37 cellular contexts compared by ENCODE assay signal in genomic region chr3:155029941-155030340, GRCh38. TPM values are rescaled to one million over a fixed set of nuclear protein-coding genes. Genes with fewer than 3 reads are reported as not detected.
"Had no signal": no experiment of that assay in that cellular context is flagged by ENCODE, and none has a peak within 500 bp of the region (broad histone marks: within the 10 kb centered on the region; RNA-seq: fewer than 3 reads in every experiment).

No MANE protein-coding gene starts in this region.

- H3K27me3 Mint-ChIP-seq: activated CD4-positive, alpha-beta memory T cell treated with anti-CD3 and anti-CD28 coated beads for 36 hours; activated CD4-positive, alpha-beta T cell treated with anti-CD3 and anti-CD28 coated beads for 36 hours; activated CD4-positive, alpha-beta T cell treated with anti-CD3 and anti-CD28 coated beads, Interleukin-2, amount 10 ng/mL, durations not matched to agents 24 days and 14 days; activated CD8-positive, alpha-beta memory T cell treated with anti-CD3 and anti-CD28 coated beads, Interleukin-2, amount 10 ng/mL, durations not matched to agents 7 days and 5 days; activated naive CD4-positive, alpha-beta T cell treated with anti-CD3 and anti-CD28 coated beads, Interleukin-2, amount 50 U/mL, for 24 hours; activated naive CD8-positive, alpha-beta T cell treated with anti-CD3 and anti-CD28 coated beads for 36 hours; activated naive CD8-positive, alpha-beta T cell treated with anti-CD3 and anti-CD28 coated beads, Interleukin-2, amount 50 U/mL, for 24 hours; brain; dendritic cell treated with granulocyte-macrophage colony-stimulating factor and Interleukin-4, amounts not matched to agents 40 ng/mL and 50 ng/mL, for 4 days; effector memory CD8-positive, alpha-beta T cell; T-helper 17 cell had no signal

- H3K9me3 Mint-ChIP-seq: activated CD4-positive, alpha-beta T cell treated with anti-CD3 and anti-CD28 coated beads, Interleukin-2, amount 10 ng/mL, durations not matched to agents 24 days and 14 days; activated T-helper 1 cell treated with anti-CD3 and anti-CD28 coated beads, Interleukin-12 subunit alpha, Interleukin-12 subunit beta, Interleukin-2, Interleukin-4 antibody, amounts not matched to agents 30 ng/mL and 10 ng/mL and 1 ng/mL, durations not matched to agents 14 hours and 24 hours and 36 hours; activated T-helper 2 cell treated with anti-CD3 and anti-CD28 coated beads, Interferon-gamma antibody, Interleukin-2, Interleukin-4, amounts not matched to agents 10 μg/mL and 5 μg/mL and 100 μg/mL, durations not matched to agents 14 hours and 24 hours and 36 hours; dendritic cell treated with granulocyte-macrophage colony-stimulating factor and Interleukin-4, amounts not matched to agents 40 ng/mL and 50 ng/mL, for 4 days had no signal

- H3K36me3 Mint-ChIP-seq: activated CD4-positive, alpha-beta memory T cell treated with anti-CD3 and anti-CD28 coated beads for 36 hours; activated CD8-positive, alpha-beta memory T cell treated with anti-CD3 and anti-CD28 coated beads, Interleukin-2, amount 10 ng/mL, durations not matched to agents 7 days and 5 days; activated naive CD4-positive, alpha-beta T cell treated with anti-CD3 and anti-CD28 coated beads, Interleukin-2, amount 50 U/mL, for 24 hours; activated naive CD8-positive, alpha-beta T cell treated with anti-CD3 and anti-CD28 coated beads for 36 hours; brain had no signal

- H3K4me1 ChIP-seq: ascending aorta, breast epithelium, esophagus muscularis mucosa, foreskin keratinocyte, gastrocnemius medialis had no signal

- H3K4me1 Mint-ChIP-seq: activated CD4-positive, alpha-beta T cell treated with anti-CD3 and anti-CD28 coated beads for 36 hours; activated CD4-positive, alpha-beta T cell treated with anti-CD3 and anti-CD28 coated beads, Interleukin-2, amount 10 ng/mL, durations not matched to agents 24 days and 14 days; activated CD8-positive, alpha-beta memory T cell treated with anti-CD3 and anti-CD28 coated beads, Interleukin-2, amount 10 ng/mL, durations not matched to agents 7 days and 5 days; activated naive CD4-positive, alpha-beta T cell treated with anti-CD3 and anti-CD28 coated beads, Interleukin-2, amount 50 U/mL, for 24 hours; activated naive CD8-positive, alpha-beta T cell treated with anti-CD3 and anti-CD28 coated beads for 36 hours; activated naive CD8-positive, alpha-beta T cell treated with anti-CD3 and anti-CD28 coated beads, Interleukin-2, amount 50 U/mL, for 24 hours; brain; T-helper 17 cell had no signal

- H3K27me3 ChIP-seq: ascending aorta, breast epithelium, cardiac muscle cell, esophagus muscularis mucosa, foreskin keratinocyte, gastrocnemius medialis, heart left ventricle had no signal

- ATAC-seq: activated CD4-positive, alpha-beta T cell treated with anti-CD3 and anti-CD28 coated beads for 36 hours; activated CD8-positive, alpha-beta memory T cell treated with anti-CD3 and anti-CD28 coated beads, Interleukin-2, amount 10 ng/mL, durations not matched to agents 7 days and 5 days; activated CD8-positive, alpha-beta T cell treated with anti-CD3 and anti-CD28 coated beads, Interleukin-2, amount 10 ng/mL, durations not matched to agents 7 days and 5 days; activated naive CD8-positive, alpha-beta T cell treated with anti-CD3 and anti-CD28 coated beads, Interleukin-2, amount 50 U/mL, for 24 hours; effector memory CD8-positive, alpha-beta T cell; foreskin keratinocyte; gastrocnemius medialis; heart left ventricle; T-helper 17 cell had no signal

- H3K9me3 ChIP-seq: breast epithelium, esophagus muscularis mucosa, gastrocnemius medialis had no signal

- H3K4me3 Mint-ChIP-seq: activated CD4-positive, alpha-beta memory T cell treated with anti-CD3 and anti-CD28 coated beads for 36 hours; activated CD4-positive, alpha-beta T cell treated with anti-CD3 and anti-CD28 coated beads for 36 hours; activated CD4-positive, alpha-beta T cell treated with anti-CD3 and anti-CD28 coated beads, Interleukin-2, amount 10 ng/mL, durations not matched to agents 24 days and 14 days; activated CD8-positive, alpha-beta memory T cell treated with anti-CD3 and anti-CD28 coated beads, Interleukin-2, amount 10 ng/mL, durations not matched to agents 7 days and 5 days; activated CD8-positive, alpha-beta T cell treated with anti-CD3 and anti-CD28 coated beads, Interleukin-2, amount 10 ng/mL, durations not matched to agents 7 days and 5 days; activated naive CD4-positive, alpha-beta T cell treated with anti-CD3 and anti-CD28 coated beads for 36 hours; activated naive CD4-positive, alpha-beta T cell treated with anti-CD3 and anti-CD28 coated beads, Interleukin-2, amount 50 U/mL, for 24 hours; activated naive CD8-positive, alpha-beta T cell treated with anti-CD3 and anti-CD28 coated beads for 36 hours; activated naive CD8-positive, alpha-beta T cell treated with anti-CD3 and anti-CD28 coated beads, Interleukin-2, amount 50 U/mL, for 24 hours; activated T-helper 1 cell treated with anti-CD3 and anti-CD28 coated beads, Interleukin-12 subunit alpha, Interleukin-12 subunit beta, Interleukin-2, Interleukin-4 antibody, amounts not matched to agents 30 ng/mL and 10 ng/mL and 1 ng/mL, durations not matched to agents 14 hours and 24 hours and 36 hours; brain; dendritic cell treated with granulocyte-macrophage colony-stimulating factor and Interleukin-4, amounts not matched to agents 40 ng/mL and 50 ng/mL, for 4 days; effector memory CD8-positive, alpha-beta T cell; T-helper 17 cell; T-helper 2 cell treated with Interferon-gamma antibody and Interleukin-4, amounts not matched to agents 5 μg/mL and 100 μg/mL, for 36 hours had no signal

- H3K27ac Mint-ChIP-seq: activated CD4-positive, alpha-beta memory T cell treated with anti-CD3 and anti-CD28 coated beads for 36 hours; activated CD4-positive, alpha-beta T cell treated with anti-CD3 and anti-CD28 coated beads for 36 hours; activated CD4-positive, alpha-beta T cell treated with anti-CD3 and anti-CD28 coated beads, Interleukin-2, amount 10 ng/mL, durations not matched to agents 24 days and 14 days; activated CD8-positive, alpha-beta memory T cell treated with anti-CD3 and anti-CD28 coated beads, Interleukin-2, amount 10 ng/mL, durations not matched to agents 7 days and 5 days; activated CD8-positive, alpha-beta T cell treated with anti-CD3 and anti-CD28 coated beads, Interleukin-2, amount 10 ng/mL, durations not matched to agents 7 days and 5 days; activated naive CD4-positive, alpha-beta T cell treated with anti-CD3 and anti-CD28 coated beads for 36 hours; activated naive CD4-positive, alpha-beta T cell treated with anti-CD3 and anti-CD28 coated beads, Interleukin-2, amount 50 U/mL, for 24 hours; activated naive CD8-positive, alpha-beta T cell treated with anti-CD3 and anti-CD28 coated beads for 36 hours; activated naive CD8-positive, alpha-beta T cell treated with anti-CD3 and anti-CD28 coated beads, Interleukin-2, amount 50 U/mL, for 24 hours; activated T-helper 1 cell treated with anti-CD3 and anti-CD28 coated beads, Interleukin-12 subunit alpha, Interleukin-12 subunit beta, Interleukin-2, Interleukin-4 antibody, amounts not matched to agents 30 ng/mL and 10 ng/mL and 1 ng/mL, durations not matched to agents 14 hours and 24 hours and 36 hours; activated T-helper 2 cell treated with anti-CD3 and anti-CD28 coated beads, Interferon-gamma antibody, Interleukin-2, Interleukin-4, amounts not matched to agents 10 μg/mL and 5 μg/mL and 100 μg/mL, durations not matched to agents 14 hours and 24 hours and 36 hours; brain; effector memory CD8-positive, alpha-beta T cell; T-helper 17 cell; T-helper 2 cell treated with Interferon-gamma antibody and Interleukin-4, amounts not matched to agents 5 μg/mL and 100 μg/mL, for 36 hours had no signal

- H3K36me3 ChIP-seq: ascending aorta, breast epithelium, cardiac muscle cell, esophagus muscularis mucosa, gastrocnemius medialis, heart left ventricle, WERI-Rb-1 had no signal

- H3K27ac ChIP-seq: ascending aorta, breast epithelium, cardiac muscle cell, coronary artery, esophagus muscularis mucosa, foreskin keratinocyte, gastrocnemius medialis, WERI-Rb-1 had no signal

- H3K4me3 ChIP-seq: ascending aorta, breast epithelium, cardiac muscle cell, coronary artery, esophagus muscularis mucosa, gastrocnemius medialis, heart left ventricle had no signal

- DNase-seq: activated CD4-positive, alpha-beta memory T cell treated with anti-CD3 and anti-CD28 coated beads for 36 hours; activated CD4-positive, alpha-beta T cell treated with anti-CD3 and anti-CD28 coated beads for 36 hours; activated CD4-positive, alpha-beta T cell treated with anti-CD3 and anti-CD28 coated beads, Interleukin-2, amount 10 ng/mL, durations not matched to agents 24 days and 14 days; activated CD4-positive, CD25-positive, alpha-beta regulatory T cell; activated CD4-positive, CD25-positive, alpha-beta regulatory T cell treated with anti-CD3 and anti-CD28 coated beads, Interleukin-2, amount 50 U/mL, for 72 hours; activated CD8-positive, alpha-beta memory T cell treated with anti-CD3 and anti-CD28 coated beads, Interleukin-2, amount 10 ng/mL, durations not matched to agents 7 days and 5 days; activated CD8-positive, alpha-beta memory T cell treated with anti-CD3 and anti-CD28 coated beads, Interleukin-2, amount 50 U/mL, for 4 hours; activated CD8-positive, alpha-beta T cell treated with anti-CD3 and anti-CD28 coated beads, Interleukin-2, amount 10 ng/mL, durations not matched to agents 7 days and 5 days; activated effector memory CD4-positive, alpha-beta T cell treated with anti-CD3 and anti-CD28 coated beads, Interleukin-2, amount 50 U/mL, for 16 hours; activated naive CD4-positive, alpha-beta T cell treated with anti-CD3 and anti-CD28 coated beads for 36 hours; activated naive CD8-positive, alpha-beta T cell treated with anti-CD3 and anti-CD28 coated beads for 36 hours; activated naive CD8-positive, alpha-beta T cell treated with anti-CD3 and anti-CD28 coated beads, Interleukin-2, amount 50 U/mL, for 24 hours; activated T-cell treated with anti-CD3 and anti-CD28 coated beads, Interleukin-2, amount 50 U/mL, for 1 hour; activated T-cell treated with anti-CD3 and anti-CD28 coated beads, Interleukin-2, amount 50 U/mL, for 48 hours; central memory CD4-positive, alpha-beta T cell; effector CD4-positive, alpha-beta T cell; effector memory CD8-positive, alpha-beta T cell; erythroblast; foreskin keratinocyte; gastrocnemius medialis; glutamatergic neuron; heart left ventricle; T-helper 17 cell; T1000; WERI-Rb-1 had no signal

RNA-seq across cellular contexts. Expression of gene MME, which starts 50.2 kb away (rescaled TPM):
- total RNA-seq: activated CD4-positive, alpha-beta memory T cell treated with anti-CD3 and anti-CD28 coated beads for 36 hours; activated CD4-positive, alpha-beta T cell treated with anti-CD3 and anti-CD28 coated beads, Interleukin-2, amount 10 ng/mL, durations not matched to agents 24 days and 14 days; activated CD8-positive, alpha-beta memory T cell treated with anti-CD3 and anti-CD28 coated beads for 36 hours; activated CD8-positive, alpha-beta memory T cell treated with anti-CD3 and anti-CD28 coated beads, Interleukin-2, amount 10 ng/mL, durations not matched to agents 7 days and 5 days; activated CD8-positive, alpha-beta T cell treated with anti-CD3 and anti-CD28 coated beads, Interleukin-2, amount 10 ng/mL, durations not matched to agents 7 days and 5 days; activated naive CD4-positive, alpha-beta T cell treated with anti-CD3 and anti-CD28 coated beads for 36 hours; activated naive CD8-positive, alpha-beta T cell treated with anti-CD3 and anti-CD28 coated beads for 36 hours; activated T-helper 1 cell treated with anti-CD3 and anti-CD28 coated beads, Interleukin-12 subunit alpha, Interleukin-12 subunit beta, Interleukin-2, Interleukin-4 antibody, amounts not matched to agents 30 ng/mL and 10 ng/mL and 1 ng/mL, durations not matched to agents 14 hours and 24 hours and 36 hours; activated T-helper 2 cell treated with anti-CD3 and anti-CD28 coated beads, Interferon-gamma antibody, Interleukin-2, Interleukin-4, amounts not matched to agents 10 μg/mL and 5 μg/mL and 100 μg/mL, durations not matched to agents 14 hours and 24 hours and 36 hours had no signal
